ENCODE assay signal across 8 cellular contexts in the genomic region with DNA sequence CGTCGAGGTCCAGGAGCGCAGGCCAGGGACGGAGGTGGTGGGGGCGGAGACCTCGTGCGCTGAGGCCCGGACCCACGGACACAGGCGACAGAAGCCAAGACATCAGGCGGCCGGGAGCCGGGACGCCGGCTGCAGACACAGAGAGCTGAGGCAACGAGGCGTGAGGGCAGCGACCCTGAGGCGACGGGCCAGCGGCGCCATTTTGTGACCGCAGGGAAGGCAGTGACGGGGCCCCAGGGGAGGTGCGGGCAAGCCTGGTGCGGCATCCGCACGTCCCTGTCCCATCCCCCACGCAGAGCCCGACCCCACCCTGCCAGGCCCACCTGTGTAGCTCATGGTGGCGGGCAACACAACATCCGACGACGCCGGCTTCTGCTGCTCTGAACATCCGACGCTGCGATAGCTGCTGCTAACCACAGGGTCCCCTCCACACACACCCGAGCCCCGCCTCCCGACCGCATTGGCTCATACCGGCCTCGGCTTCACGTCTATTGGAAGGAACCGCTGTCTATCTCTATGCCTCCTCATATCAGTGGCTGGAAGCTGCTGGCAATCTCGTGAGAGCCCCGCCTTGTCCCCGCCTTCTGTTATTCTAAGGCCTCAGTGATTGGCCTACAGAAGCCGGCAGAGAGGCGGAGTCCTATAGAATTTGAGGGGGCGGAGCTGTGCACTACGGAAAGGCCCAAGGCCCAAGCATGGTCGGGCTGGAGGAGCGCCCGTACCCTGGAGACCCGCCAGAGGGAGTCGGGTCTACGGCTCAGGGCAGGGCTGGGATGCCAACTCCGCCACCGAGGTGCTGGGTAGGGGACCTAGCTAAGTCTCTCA. TPM values are rescaled to one million over a fixed set of nuclear protein-coding genes. Genes with fewer than 3 reads are reported as not detected.
A peak's percentile ranks its signal among the peaks of the same experiment; 100 is the strongest.
DNase-seq lines count a peak whose midpoint lies in the region; ATAC-seq and TF ChIP-seq lines count a peak whose summit lies in the region.

A gene with protein sequence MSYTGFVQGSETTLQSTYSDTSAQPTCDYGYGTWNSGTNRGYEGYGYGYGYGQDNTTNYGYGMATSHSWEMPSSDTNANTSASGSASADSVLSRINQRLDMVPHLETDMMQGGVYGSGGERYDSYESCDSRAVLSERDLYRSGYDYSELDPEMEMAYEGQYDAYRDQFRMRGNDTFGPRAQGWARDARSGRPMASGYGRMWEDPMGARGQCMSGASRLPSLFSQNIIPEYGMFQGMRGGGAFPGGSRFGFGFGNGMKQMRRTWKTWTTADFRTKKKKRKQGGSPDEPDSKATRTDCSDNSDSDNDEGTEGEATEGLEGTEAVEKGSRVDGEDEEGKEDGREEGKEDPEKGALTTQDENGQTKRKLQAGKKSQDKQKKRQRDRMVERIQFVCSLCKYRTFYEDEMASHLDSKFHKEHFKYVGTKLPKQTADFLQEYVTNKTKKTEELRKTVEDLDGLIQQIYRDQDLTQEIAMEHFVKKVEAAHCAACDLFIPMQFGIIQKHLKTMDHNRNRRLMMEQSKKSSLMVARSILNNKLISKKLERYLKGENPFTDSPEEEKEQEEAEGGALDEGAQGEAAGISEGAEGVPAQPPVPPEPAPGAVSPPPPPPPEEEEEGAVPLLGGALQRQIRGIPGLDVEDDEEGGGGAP (minus strand): TSS at position 401 of the 825 bp plus-strand sequence. CDS start 65 bp downstream, at position 336.

- H3K36me3 ChIP-seq in HUES64 (ENCODE audit: insufficient read depth, low read length) = peaks cover 32% of the 10 kb centered on the region
- peaks cover 51% of the 10 kb centered on the region for H3K36me3 ChIP-seq in OCI-LY1 (ENCODE audit: insufficient read depth, low read length)

- DNase-seq in DMS 273 (lab: John Stamatoyannopoulos, UW; ENCODE audit: unreplicated experiment) = peak; percentile 100
- DNase-seq in activated CD8-positive, alpha-beta memory T cell treated with anti-CD3 and anti-CD28 coated beads, Interleukin-2, amount 50 U/mL, for 4 hours = peak; percentile 96
- peak; percentile 99 for DNase-seq in mesenteric fat pad (ENCODE audit: low spot score)
- peak; percentile 87 for DNase-seq in stimulated activated CD8-positive, alpha-beta memory T cell treated with anti-CD3 and anti-CD28 coated beads, Interleukin-15, amount 100 ng/mL, for 24 hours (ENCODE audit: low read depth)

- H3K9me3 ChIP-seq in HUES64 (ENCODE audit: insufficient read depth, low read depth, low read length) = 0 out of 2 replicates have a peak, but pooled peaks cover 3% of the 10 kb centered on the region
- no peaks in the 10 kb centered on the region for H3K9me3 ChIP-seq in OCI-LY1 (ENCODE audit: low read length)

- no peaks in the 10 kb centered on the region for H4K20me1 ChIP-seq in OCI-LY1 (ENCODE audit: insufficient read depth, low read length)

- no peaks in the 10 kb centered on the region for H3F3A ChIP-seq in OCI-LY1 (ENCODE audit: insufficient read depth, low read length)

- H3K27ac ChIP-seq in HUES64 (ENCODE audit: low read depth, low read length) (peak within 1 kb of the TSS; percentile 90), OCI-LY1 (ENCODE audit: low read depth, low read length, poor library complexity, severe bottlenecking) (peak within 1 kb of the TSS; percentile 45)

- no peak within 1 kb of the TSS for H2AFZ ChIP-seq in OCI-LY1 (ENCODE audit: low read length)

- H3K9me2 ChIP-seq in OCI-LY1 (ENCODE audit: low read depth, low read length) = no peaks in the 10 kb centered on the region

- ATAC-seq in GM21447 (IDR thresholded peaks at IDR 0.05; ENCODE audit: unreplicated experiment) = peak; percentile 93

- H3K27me3 ChIP-seq in HUES64 (ENCODE audit: insufficient read depth, low read length) (no peaks in the 10 kb centered on the region), OCI-LY1 (ENCODE audit: insufficient read depth, low read length) (no peaks in the 10 kb centered on the region)

- H3K9ac ChIP-seq in HUES64 (ENCODE audit: low read depth, low read length) (peak within 1 kb of the TSS; percentile 98), OCI-LY1 (ENCODE audit: low read length) (peak within 1 kb of the TSS; percentile 98)

- H3K79me2 ChIP-seq in OCI-LY1 (ENCODE audit: insufficient read depth, low read length) = peaks cover 43% of the 10 kb centered on the region

- peak; percentile 84 for TF ChIP-seq CTCF in OCI-LY1 (IDR thresholded peaks at IDR 0.05; ENCODE audit: low read length)

- in situ Hi-C loops in endometrial microvascular endothelial cells (cut with HindIII; ENCODE audit: inconsistent ontology term, low pct_unique_long_range_greater_than_20kb, low sequenced_read_pairs) = no loop called here

- peak within 1 kb of the TSS; percentile 99 for H3K4me2 ChIP-seq in OCI-LY1 (ENCODE audit: low read length)

- H3K4me3 ChIP-seq in HUES64 (ENCODE audit: low read length) (peak within 1 kb of the TSS; percentile 96), OCI-LY1 (ENCODE audit: low read depth, low read length, poor library complexity, severe bottlenecking) (peak within 1 kb of the TSS; percentile 98)

- under 1% methylated on average over 61 of the region's 61 CpGs for WGBS in HUES64

- peaks cover 4% of the 10 kb centered on the region; the same call in 1 of the 2 replicates for H3K4me1 ChIP-seq in HUES64 (ENCODE audit: insufficient read depth, low read length)
- H3K4me1 ChIP-seq in OCI-LY1 (ENCODE audit: insufficient read depth, low read length, severe bottlenecking) = peaks cover 41% of the 10 kb centered on the region

RNA-seq across cellular contexts. Expression of the gene that starts here (rescaled TPM):
- polyA plus RNA-seq in HUES64 (2013, experiment 1 of 2) = 58.4 TPM
- 70.2 TPM for polyA plus RNA-seq in HUES64 (2013, experiment 2 of 2)
- total RNA-seq in endometrial microvascular endothelial cells (ENCODE audit: inconsistent ontology term) (45.8 TPM), mesenteric fat pad (63.8 TPM)

Comparison
In these comparisons a context has a peak if more than half of its experiments do, and no peak if none do; other contexts are left out.
1. Peak in every context shown above with its lines: DNase-seq, ATAC-seq, H3K4me3 ChIP-seq and H3K27ac ChIP-seq.